Comparison of ENCODE assay signal across 17 cellular contexts in genomic region chr15:85495542-85495941, GRCh38.
DNase-seq lines count a peak whose midpoint lies in the region; TF ChIP-seq lines count a peak whose summit lies in the region.
"Had no signal": no experiment of that assay in that cellular context is flagged by ENCODE, and none has a peak within 500 bp of the region (broad histone marks: within the 10 kb centered on the region; RNA-seq: fewer than 3 reads in every experiment).

No MANE protein-coding gene starts in this region.

- POLR2A ChIA-PET in RWPE1 (lab: Yijun Ruan, JAX; ENCODE audit: low non-redundant PET): no interaction called here

- H3K9ac ChIP-seq in Karpas-422 (ENCODE audit: low read length): no peak overlapping the region
- H3K9ac ChIP-seq in mesendoderm (ENCODE audit: low read length): no peak overlapping the region
- H3K9ac ChIP-seq: KMS-11 had no signal

- no peak for DNase-seq in BE2C
- no peak for DNase-seq in Karpas-422
- no peak for DNase-seq in WERI-Rb-1
- DNase-seq in mesendoderm: no peak
- DNase-seq in NCI-H1417 treated with DMSO at 0.1 percent for 48 hours (lab: John Stamatoyannopoulos, UW): no peak
- no peak for DNase-seq in RWPE1 (ENCODE audit: low spot score)
- DNase-seq in cortex of kidney (lab: John Stamatoyannopoulos, UW): no peak
- DNase-seq in SHP77 treated with DMSO at 0.1 percent for 48 hours (lab: John Stamatoyannopoulos, UW): no peak
- DNase-seq: COR-L47; DMS153; NCI-H1092; NCI-H1694 treated with DMSO at 0.1 percent for 48 hours; NCI-H345; NK-92 treated with Interleukin-12 subunit alpha and Interleukin-12 subunit beta, amount 100 ng/mL, for 24 hours; OCI-M1 had no signal

- CTCF ChIA-PET in RWPE1 (lab: Yijun Ruan, JAX): interaction anchor here (0.6 kb wide), 1 partner anchor 84 kb away, joined by 3 read pairs; no protein-coding TSS in a partner anchor

- no peak overlapping the region for H4K5ac ChIP-seq in mesendoderm (ENCODE audit: low read length)

- H3K79me2 ChIP-seq in Karpas-422 (ENCODE audit: low read length) (peaks cover 96% of the 10 kb centered on the region), mesendoderm (ENCODE audit: control insufficient read depth, insufficient read depth, low read length) (peaks cover 26% of the 10 kb centered on the region)

- peaks cover 21% of the 10 kb centered on the region for H3K79me1 ChIP-seq in mesendoderm (ENCODE audit: low read length)

- no peaks in the 10 kb centered on the region for H3K9me3 ChIP-seq in BE2C
- no peaks in the 10 kb centered on the region for H3K9me3 ChIP-seq in Karpas-422 (ENCODE audit: low read length)
- H3K9me3 ChIP-seq in WERI-Rb-1 (ENCODE audit: severe bottlenecking): no peaks in the 10 kb centered on the region

- no peak overlapping the region for H3K56ac ChIP-seq in mesendoderm (ENCODE audit: low read length)

- H3K36me3 ChIP-seq in BE2C (no peaks in the 10 kb centered on the region), Karpas-422 (ENCODE audit: insufficient read depth, low read length) (no peaks in the 10 kb centered on the region), WERI-Rb-1 (peaks cover 28% of the 10 kb centered on the region), mesendoderm (ENCODE audit: control insufficient read depth, insufficient read depth, low read length) (no peaks in the 10 kb centered on the region)

- H3K23ac ChIP-seq in mesendoderm (ENCODE audit: low read length): no peak overlapping the region

- TF ChIP-seq CTCF in BE2C (IDR thresholded peaks at IDR 0.05; ENCODE audit: low read depth, low read length): no peak
- no peak for TF ChIP-seq CTCF in WERI-Rb-1 (IDR thresholded peaks at IDR 0.05; ENCODE audit: low read depth, low read length)
- no peak for TF ChIP-seq CTCF in RWPE1 (conservative IDR thresholded peaks at IDR 0.05; ENCODE audit: low read depth)

- no peak overlapping the region for H3K18ac ChIP-seq in mesendoderm (ENCODE audit: low read length)

- H3K4me3 ChIP-seq in BE2C (ENCODE audit: low read depth, low read length) (peak overlapping the region; percentile 34), Karpas-422 (ENCODE audit: low read length) (no peak overlapping the region), WERI-Rb-1 (ENCODE audit: low read depth, low read length) (0 out of 2 replicates have a peak overlapping the region, but pooled peaks have one; percentile 24), mesendoderm (ENCODE audit: low read length) (no peak overlapping the region)

- H3K27ac ChIP-seq in Karpas-422 (ENCODE audit: low read length): peak overlapping the region; percentile 42; the same call in 1 of the 2 replicates
- H3K27ac ChIP-seq in WERI-Rb-1: peak overlapping the region; percentile 71
- H3K27ac ChIP-seq in mesendoderm (ENCODE audit: low read depth, low read length): no peak overlapping the region
- H3K27ac ChIP-seq in RWPE1: no peak overlapping the region
- H3K27ac ChIP-seq: C4-2B, KMS-11 had no signal

- H4K20me1 ChIP-seq in Karpas-422 (ENCODE audit: insufficient read depth, low read depth, low read length): no peaks in the 10 kb centered on the region

- H3K9me2 ChIP-seq in Karpas-422 (replicated peaks; ENCODE audit: insufficient read depth, low read length): no peaks in the 10 kb centered on the region

- H4K8ac ChIP-seq in mesendoderm (ENCODE audit: low read depth, low read length): no peak overlapping the region

- peak overlapping the region; percentile 98 for H2BK15ac ChIP-seq in mesendoderm (replicated peaks; ENCODE audit: low read depth)

- H2BK5ac ChIP-seq in mesendoderm (ENCODE audit: low read length): no peak overlapping the region

- no CpG with 5 or more reads among the region's 2 CpGs for WGBS in mesendoderm (ENCODE audit: extremely low coverage, insufficient coverage, low lambda C conversion rate)

- H2BK120ac ChIP-seq in mesendoderm (ENCODE audit: low read depth, low read length): no peak overlapping the region

- H3K4ac ChIP-seq in mesendoderm (ENCODE audit: low read depth, low read length): no peak overlapping the region

- H3K27me3 ChIP-seq in BE2C: no peaks in the 10 kb centered on the region
- H3K27me3 ChIP-seq in Karpas-422 (ENCODE audit: low read length): no peaks in the 10 kb centered on the region
- H3K27me3 ChIP-seq in WERI-Rb-1 (ENCODE audit: insufficient read depth, low read depth, severe bottlenecking): no peaks in the 10 kb centered on the region
- no peaks in the 10 kb centered on the region for H3K27me3 ChIP-seq in mesendoderm (ENCODE audit: insufficient read depth, low read length, poor library complexity)

- peak overlapping the region; percentile 15 for H3K4me2 ChIP-seq in Karpas-422 (ENCODE audit: low read depth, low read length, poor library complexity, severe bottlenecking)
- H3K4me2 ChIP-seq in mesendoderm (ENCODE audit: low read length): no peak overlapping the region
- H3K4me2 ChIP-seq: KMS-11 had no signal

- H2AK5ac ChIP-seq in mesendoderm (ENCODE audit: low read length): no peak overlapping the region

- H3K4me1 ChIP-seq in BE2C (peaks cover 52% of the 10 kb centered on the region), Karpas-422 (ENCODE audit: low read length) (peaks cover 99% of the 10 kb centered on the region), mesendoderm (ENCODE audit: control insufficient read depth, low read depth, low read length) (peaks cover 39% of the 10 kb centered on the region)

- no peak overlapping the region for H2AFZ ChIP-seq in Karpas-422 (ENCODE audit: low read length)

Comparison
In these comparisons a context has a peak if more than half of its experiments do, and no peak if none do; other contexts are left out.
1. H3K4me3 ChIP-seq: peak in BE2C (single experiment) and WERI-Rb-1 (single experiment); none in Karpas-422 (single experiment) and mesendoderm (single experiment).
2. H3K27ac ChIP-seq: peak in Karpas-422 (single experiment) and WERI-Rb-1 (single experiment); none in mesendoderm (single experiment) and RWPE1 (single experiment).